Comparison of ENCODE assay signal across 16 cellular contexts in genomic region chr1:160109686-160110085, GRCh38. TPM values are rescaled to one million over a fixed set of nuclear protein-coding genes. Genes with fewer than 3 reads are reported as not detected.
DNase-seq lines count a peak whose midpoint lies in the region; ATAC-seq and TF ChIP-seq lines count a peak whose summit lies in the region.
"Had no signal": no experiment of that assay in that cellular context is flagged by ENCODE, and none has a peak within 500 bp of the region (broad histone marks: within the 10 kb centered on the region; RNA-seq: fewer than 3 reads in every experiment).

No MANE protein-coding gene starts in this region.

- peak; percentile 21 for DNase-seq in MCF 10A (ENCODE audit: unreplicated experiment)
- DNase-seq in mammary epithelial cell: no peak
- DNase-seq in NAMALWA (ENCODE audit: low spot score): no peak
- DNase-seq in GM10248 (ENCODE audit: extremely low spot score): no peak
- DNase-seq in NCI-H2227 (lab: John Stamatoyannopoulos, UW; ENCODE audit: unreplicated experiment): no peak
- DNase-seq in NCI-H2029 treated with DMSO at 0.1 percent for 48 hours (lab: John Stamatoyannopoulos, UW): no peak
- DNase-seq: COR-L47, NCI-H1105, NCI-H187 had no signal

- no peaks in the 10 kb centered on the region for H3K36me3 ChIP-seq in mammary epithelial cell (ENCODE audit: insufficient read depth, low read length)
- H3K36me3 ChIP-seq: SJCRH30 had no signal

- 28% methylated on average over 4 of the region's 4 CpGs for WGBS in mammary epithelial cell (ENCODE audit: low coverage, missing lambda C conversion rate)

- no peak overlapping the region for H3K4me3 Mint-ChIP-seq in MCF 10A (ENCODE audit: unreplicated experiment)
- no peak overlapping the region for H3K4me3 Mint-ChIP-seq in activated T-helper 17 cell treated with anti-CD3 and anti-CD28 coated beads, Interleukin-2, amount 50 U/mL, for 72 hours

- no peaks in the 10 kb centered on the region for H3K36me3 Mint-ChIP-seq in MCF 10A (ENCODE audit: insufficient read depth, unreplicated experiment)
- no peaks in the 10 kb centered on the region for H3K36me3 Mint-ChIP-seq in activated T-helper 17 cell treated with anti-CD3 and anti-CD28 coated beads, Interleukin-2, amount 50 U/mL, for 72 hours (ENCODE audit: low read depth)

- no peak overlapping the region for H3K9ac ChIP-seq in mammary epithelial cell (ENCODE audit: insufficient read depth, low read length)

- H3K27me3 Mint-ChIP-seq in MCF 10A (ENCODE audit: insufficient read depth, unreplicated experiment): no peaks in the 10 kb centered on the region
- H3K27me3 Mint-ChIP-seq in activated T-helper 17 cell treated with anti-CD3 and anti-CD28 coated beads, Interleukin-2, amount 50 U/mL, for 72 hours: peaks cover 5% of the 10 kb centered on the region

- no peak overlapping the region for H3K27ac Mint-ChIP-seq in MCF 10A (ENCODE audit: low read depth, unreplicated experiment)
- H3K27ac Mint-ChIP-seq in activated T-helper 17 cell treated with anti-CD3 and anti-CD28 coated beads, Interleukin-2, amount 50 U/mL, for 72 hours: peak overlapping the region; percentile 21

- H3K4me2 ChIP-seq in mammary epithelial cell (ENCODE audit: insufficient read depth, low read depth, low read length): no peak overlapping the region

- no TSS peak for BruUV-seq in MCF 10A (replicated peaks; lab: Mats Ljungman, UMichigan)
- BruUV-seq in mammary epithelial cell (replicated peaks; lab: Mats Ljungman, UMichigan): no TSS peak

- intact Hi-C loops in MCF 10A (cut with micrococcal nuclease) (no loop called here), mammary epithelial cell (cut with micrococcal nuclease) (no loop called here)

- H3K4me3 ChIP-seq in mammary epithelial cell (replicated peaks in 1 of 3; ENCODE audit: insufficient read depth in 1 of 3, low read depth in 2 of 3, low read length in 3 of 3) (no peak overlapping the region), iPS-18c (ENCODE audit: insufficient read depth, low read depth, low read length) (peak overlapping the region; percentile 0; the same call in 1 of the 2 replicates)
- H3K4me3 ChIP-seq: GM12878, K562, SJCRH30 had no signal

- CTCF ChIA-PET in MCF 10A (lab: Yijun Ruan, JAX): interaction anchor here (0.5 to 13.2 kb wide), 24 partner anchors 8 to 237 kb away, joined by 3 to 243 read pairs (median 5); partner anchors contain the start of genes CASQ1 and PEA15
- CTCF ChIA-PET in mammary epithelial cell (lab: Charles Lee; ENCODE audit: low non-redundant PET): interaction anchor here (0.7 kb wide), 1 partner anchor 8 kb away, joined by 3 read pairs; no protein-coding TSS in a partner anchor
- CTCF ChIA-PET in GM10248 (lab: Yijun Ruan, JAX): interaction anchor here (0.6 to 3.0 kb wide), 13 partner anchors 8 to 194 kb away, joined by 3 to 18 read pairs (median 4); no protein-coding TSS in a partner anchor

- in situ Hi-C loops in mammary epithelial cell (cut with MboI; ENCODE audit: low sequenced_read_pairs in 2 of 2): loop anchor here in 1 of 2 donors (5.0 to 10.0 kb wide), 3 partner anchors 38 to 135 kb away; partner anchors contain the start of gene CASQ1

- H3K27me3 ChIP-seq in mammary epithelial cell (ENCODE audit: insufficient read depth, low read length): no peaks in the 10 kb centered on the region
- H3K27me3 ChIP-seq: SJCRH30 had no signal

- dilution Hi-C loops in mammary epithelial cell (cut with HindIII; ENCODE audit: low sequenced_read_pairs): loop anchor here (5.0 to 10.0 kb wide), 2 partner anchors 105 to 183 kb away; no protein-coding TSS in a partner anchor

- H2AFZ ChIP-seq in mammary epithelial cell (ENCODE audit: low read depth, low read length): no peak overlapping the region

- no peaks in the 10 kb centered on the region for H3K4me1 ChIP-seq in mammary epithelial cell (ENCODE audit: insufficient read depth, low read length)

- H3K27ac ChIP-seq in mammary epithelial cell (ENCODE audit: insufficient read depth, low read depth, low read length): no peak overlapping the region
- H3K27ac ChIP-seq: SJCRH30 had no signal

- no peaks in the 10 kb centered on the region for H4K20me1 ChIP-seq in mammary epithelial cell (ENCODE audit: insufficient read depth, low read length)

- TF ChIP-seq CTCF in MCF 10A (IDR thresholded peaks at IDR 0.05; ENCODE audit: unreplicated experiment) (no peak), mammary epithelial cell (conservative IDR thresholded peaks at IDR 0.05 in 1 of 2, IDR thresholded peaks at IDR 0.05 in 1 of 2; ENCODE audit: extremely low read depth in 1 of 2, insufficient read depth in 1 of 2, low read depth in 1 of 2, low read length in 2 of 2) (no peak), GM10248 (IDR thresholded peaks at IDR 0.05; ENCODE audit: control extremely low read depth, extremely low read depth, low read depth, missing control alignments) (no peak)

- H3K9me3 ChIP-seq in mammary epithelial cell (replicated peaks; ENCODE audit: insufficient read depth, low read length): no peaks in the 10 kb centered on the region
- H3K9me3 ChIP-seq in iPS-18c (ENCODE audit: control insufficient read depth, insufficient read depth, low read length): no peaks in the 10 kb centered on the region
- H3K9me3 ChIP-seq: SJCRH30 had no signal

- no peak for ATAC-seq in activated T-helper 17 cell treated with anti-CD3 and anti-CD28 coated beads, Interleukin-2, amount 50 U/mL, for 72 hours (replicated peaks)

- H3K4me1 Mint-ChIP-seq in MCF 10A (ENCODE audit: insufficient read depth, unreplicated experiment): peaks cover 12% of the 10 kb centered on the region
- peaks cover 5% of the 10 kb centered on the region for H3K4me1 Mint-ChIP-seq in activated T-helper 17 cell treated with anti-CD3 and anti-CD28 coated beads, Interleukin-2, amount 50 U/mL, for 72 hours

- POLR2A ChIA-PET in MCF 10A (lab: Yijun Ruan, JAX): interaction anchor here (0.9 to 1.4 kb wide), 4 partner anchors 9 to 182 kb away, joined by 3 to 4 read pairs (median 4); partner anchors contain the start of gene PEX19
- POLR2A ChIA-PET in GM10248 (lab: Yijun Ruan, JAX): no interaction called here

- no peaks in the 10 kb centered on the region for H3K9me3 Mint-ChIP-seq in MCF 10A (ENCODE audit: unreplicated experiment)
- no peaks in the 10 kb centered on the region for H3K9me3 Mint-ChIP-seq in activated T-helper 17 cell treated with anti-CD3 and anti-CD28 coated beads, Interleukin-2, amount 50 U/mL, for 72 hours

- H3K79me2 ChIP-seq in mammary epithelial cell (ENCODE audit: insufficient read depth, low read length): no peaks in the 10 kb centered on the region

RNA-seq across cellular contexts. Expression of gene ATP1A2, which starts 5.9 kb away (rescaled TPM):
- total RNA-seq in MCF 10A (2022) (0.07 TPM in 1 of 2 replicates, not detected in the other), mammary epithelial cell (under 1 TPM in 1 of 2 donors, not detected in 1; under 0.01 TPM)
- polyA plus RNA-seq in mammary epithelial cell: not detected
- polyA minus RNA-seq in mammary epithelial cell: not detected
- total RNA-seq in activated T-helper 17 cell treated with anti-CD3 and anti-CD28 coated beads, Interleukin-2, amount 50 U/mL, for 72 hours: not detected
- total RNA-seq: GM12878, HT1080 had no signal

RNA-seq across cellular contexts. Expression of gene IGSF8, which starts 11.3 kb away (rescaled TPM):
- 13.8 and 19.7 TPM in 2 replicates for total RNA-seq in MCF 10A (2022)
- 10 to 100 TPM; 28.7 to 34.2 TPM for total RNA-seq in mammary epithelial cell
- polyA plus RNA-seq in mammary epithelial cell: 22.8 TPM
- 23.9 TPM for polyA minus RNA-seq in mammary epithelial cell
- 10 to 100 TPM; 23.8 to 30.8 TPM for total RNA-seq in activated T-helper 17 cell treated with anti-CD3 and anti-CD28 coated beads, Interleukin-2, amount 50 U/mL, for 72 hours

RNA-seq across cellular contexts. Expression of gene KCNJ9, which starts 28.3 kb away (rescaled TPM):
- 0.07 TPM in 1 of 2 replicates, not detected in the other for total RNA-seq in MCF 10A (2022)
- not detected for total RNA-seq in mammary epithelial cell
- not detected for polyA plus RNA-seq in mammary epithelial cell
- not detected for polyA minus RNA-seq in mammary epithelial cell
- under 1 TPM in 1 of 2 donors, not detected in 1; 0.13 TPM for total RNA-seq in activated T-helper 17 cell treated with anti-CD3 and anti-CD28 coated beads, Interleukin-2, amount 50 U/mL, for 72 hours
- total RNA-seq: GM12878, HT1080, K562, NCI-H460, SJCRH30 had no signal
- polyA plus RNA-seq: K562 had no signal

RNA-seq across cellular contexts. Expression of gene KCNJ10, which starts 39.7 kb away (rescaled TPM):
- total RNA-seq in MCF 10A (2022): not detected in 2 replicates
- not detected for total RNA-seq in mammary epithelial cell
- not detected for polyA plus RNA-seq in mammary epithelial cell
- polyA minus RNA-seq in mammary epithelial cell: not detected
- not detected for total RNA-seq in activated T-helper 17 cell treated with anti-CD3 and anti-CD28 coated beads, Interleukin-2, amount 50 U/mL, for 72 hours
- total RNA-seq: HT1080, K562, NCI-H460 had no signal

RNA-seq across cellular contexts. Expression of gene ATP1A4, which starts 41.7 kb away (rescaled TPM):
- not detected in 2 replicates for total RNA-seq in MCF 10A (2022)
- under 1 TPM in 1 of 2 donors, not detected in 1; under 0.01 TPM for total RNA-seq in mammary epithelial cell
- not detected for polyA plus RNA-seq in mammary epithelial cell
- not detected for polyA minus RNA-seq in mammary epithelial cell
- under 1 TPM in 1 of 2 donors, not detected in 1; 0.48 TPM for total RNA-seq in activated T-helper 17 cell treated with anti-CD3 and anti-CD28 coated beads, Interleukin-2, amount 50 U/mL, for 72 hours
- total RNA-seq: HT1080, K562, NCI-H460, SJCRH30 had no signal
